ENCODE assay signal across 1 cellular context in the genomic region with DNA sequence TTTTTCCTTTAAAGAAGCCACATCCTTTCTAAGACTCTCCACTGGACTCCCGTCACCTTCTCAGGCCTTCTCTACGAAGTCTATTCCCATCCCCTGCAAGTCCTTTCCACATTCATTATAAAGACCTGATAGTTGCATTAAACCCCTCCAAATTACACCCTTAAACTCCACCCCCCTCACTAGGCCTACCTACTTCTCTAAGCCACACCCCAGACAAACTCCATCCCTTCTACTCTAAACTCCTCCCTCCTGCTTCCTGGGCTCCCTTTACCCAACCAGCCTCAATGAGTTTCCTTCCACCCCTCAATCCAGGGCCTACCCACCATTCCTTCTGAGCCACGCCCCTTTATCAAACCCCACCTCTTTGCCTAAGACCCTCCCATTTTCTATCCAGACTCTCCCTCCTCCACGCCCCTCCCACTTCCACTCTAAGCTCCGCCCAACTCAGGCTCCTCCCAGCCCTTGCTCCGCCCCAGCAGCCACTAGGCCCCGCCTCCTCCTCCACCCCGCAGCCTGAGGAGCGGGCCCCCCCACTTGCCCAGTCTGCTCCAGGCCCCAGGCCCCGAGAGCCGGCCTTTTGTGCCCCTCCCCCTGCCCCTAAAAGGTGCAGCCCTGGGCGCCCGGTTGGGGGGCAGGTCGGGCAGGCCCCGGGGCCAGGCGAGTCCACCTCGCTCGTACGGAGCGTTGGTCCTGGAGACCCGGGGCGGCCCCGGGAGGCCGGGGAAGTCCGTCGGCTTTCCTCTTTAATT.
TF ChIP-seq lines count a peak whose summit lies in the region.

No MANE protein-coding gene starts in this region.

TF ChIP-seq in IMR-90, 13 proteins besides CTCF, POLR2A, EP300 and RAD21:
- peak; percentile 67 for TF ChIP-seq MAZ (IDR thresholded peaks at IDR 0.05; ENCODE audit: borderline replicate concordance, low read depth, low read length)
- TF ChIP-seq, protein P1, sequence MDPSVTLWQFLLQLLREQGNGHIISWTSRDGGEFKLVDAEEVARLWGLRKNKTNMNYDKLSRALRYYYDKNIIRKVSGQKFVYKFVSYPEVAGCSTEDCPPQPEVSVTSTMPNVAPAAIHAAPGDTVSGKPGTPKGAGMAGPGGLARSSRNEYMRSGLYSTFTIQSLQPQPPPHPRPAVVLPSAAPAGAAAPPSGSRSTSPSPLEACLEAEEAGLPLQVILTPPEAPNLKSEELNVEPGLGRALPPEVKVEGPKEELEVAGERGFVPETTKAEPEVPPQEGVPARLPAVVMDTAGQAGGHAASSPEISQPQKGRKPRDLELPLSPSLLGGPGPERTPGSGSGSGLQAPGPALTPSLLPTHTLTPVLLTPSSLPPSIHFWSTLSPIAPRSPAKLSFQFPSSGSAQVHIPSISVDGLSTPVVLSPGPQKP (IDR thresholded peaks at IDR 0.05; ENCODE audit: borderline replicate concordance, low read depth, low read length): no peak
